ENCODE assay signal across 15 cellular contexts in genomic region chr10:109906346-109906745, GRCh38.
"Had no signal": no experiment of that assay in that cellular context is flagged by ENCODE, and none has a peak within 500 bp of the region (broad histone marks: within the 10 kb centered on the region; RNA-seq: fewer than 3 reads in every experiment).

No MANE protein-coding gene starts in this region.

- H3K27me3 Mint-ChIP-seq: activated CD4-positive, alpha-beta T cell treated with anti-CD3 and anti-CD28 coated beads, Interleukin-2, amount 10 ng/mL, durations not matched to agents 24 days and 14 days; activated naive CD8-positive, alpha-beta T cell; stimulated activated naive CD8-positive, alpha-beta T cell treated with anti-CD3 and anti-CD28 coated beads, Interleukin-15, Interleukin-2, amounts not matched to agents 100 ng/mL and 50 ng/mL, for 24 hours had no signal

- H3K9me3 ChIP-seq: prostate gland, right atrium auricular region, tibial artery, uterus had no signal

- H3K4me3 ChIP-seq: prostate gland, right atrium auricular region, tibial artery, uterus had no signal

- H3K4me3 Mint-ChIP-seq: activated CD4-positive, alpha-beta T cell treated with anti-CD3 and anti-CD28 coated beads, Interleukin-2, amount 10 ng/mL, durations not matched to agents 24 days and 14 days; activated naive CD8-positive, alpha-beta T cell; natural killer cell; stimulated activated naive CD8-positive, alpha-beta T cell treated with anti-CD3 and anti-CD28 coated beads, Interleukin-15, Interleukin-2, amounts not matched to agents 100 ng/mL and 50 ng/mL, for 24 hours; T-helper 1 cell treated with Interleukin-12 subunit alpha and Interleukin-12 subunit beta and Interleukin-4 antibody, amounts not matched to agents 30 μg/mL and 1 μg/mL, for 36 hours had no signal

- H3K27ac Mint-ChIP-seq: activated CD4-positive, alpha-beta T cell treated with anti-CD3 and anti-CD28 coated beads, Interleukin-2, amount 10 ng/mL, durations not matched to agents 24 days and 14 days; activated naive CD8-positive, alpha-beta T cell; stimulated activated naive CD8-positive, alpha-beta T cell treated with anti-CD3 and anti-CD28 coated beads, Interleukin-15, Interleukin-2, amounts not matched to agents 100 ng/mL and 50 ng/mL, for 24 hours had no signal

- H3K27ac ChIP-seq: epithelial cell of prostate, right atrium auricular region, tibial artery, uterus had no signal

- ATAC-seq: left lobe of liver, natural killer cell had no signal

- H3K36me3 ChIP-seq: prostate gland, uterus had no signal

- H3K27me3 ChIP-seq: right atrium auricular region, tibial artery, uterus had no signal

- H3K4me1 ChIP-seq: uterus had no signal

- H3K9me3 Mint-ChIP-seq: natural killer cell; stimulated activated naive CD8-positive, alpha-beta T cell treated with anti-CD3 and anti-CD28 coated beads, Interleukin-15, Interleukin-2, amounts not matched to agents 100 ng/mL and 50 ng/mL, for 24 hours; T-helper 1 cell treated with Interleukin-12 subunit alpha and Interleukin-12 subunit beta and Interleukin-4 antibody, amounts not matched to agents 30 μg/mL and 1 μg/mL, for 36 hours had no signal

- DNase-seq: activated CD4-positive, alpha-beta T cell treated with anti-CD3 and anti-CD28 coated beads, Interleukin-2, amount 10 ng/mL, durations not matched to agents 24 days and 14 days; activated T-cell treated with anti-CD3 and anti-CD28 coated beads, Interleukin-2, amount 50 U/mL, for 1 hour; amniotic stem cell; kidney; natural killer cell; stimulated activated CD4-positive, alpha-beta T cell treated with anti-CD3 and anti-CD28 coated beads, Interleukin-12 subunit alpha, Interleukin-12 subunit beta, amount 100 ng/mL, for 4 hours; tibial artery; uterus had no signal
